13 cellular contexts compared by ENCODE assay signal in genomic region chr6:32983493-32983848, GRCh38. TPM values are rescaled to one million over a fixed set of nuclear protein-coding genes. Genes with fewer than 3 reads are reported as not detected.
DNase-seq lines count a peak whose midpoint lies in the region; ATAC-seq and TF ChIP-seq lines count a peak whose summit lies in the region.
"Had no signal": no experiment of that assay in that cellular context is flagged by ENCODE, and none has a peak within 500 bp of the region (broad histone marks: within the 10 kb centered on the region; RNA-seq: fewer than 3 reads in every experiment).

No MANE protein-coding gene starts in this region.

- H3K9me3 Mint-ChIP-seq in activated T-cell treated with anti-CD3 and anti-CD28 coated beads, Interleukin-2, amount 50 U/mL, for 72 hours: no peaks in the 10 kb centered on the region
- H3K9me3 Mint-ChIP-seq in effector memory CD8-positive, alpha-beta T cell: no peaks in the 10 kb centered on the region

- DNase-seq in activated T-cell treated with anti-CD3 and anti-CD28 coated beads, Interleukin-2, amount 50 U/mL, for 72 hours: no peak
- no peak for DNase-seq in activated T-cell treated with anti-CD3 and anti-CD28 coated beads, Interleukin-2, amount 50 U/mL, for 1 hour
- DNase-seq in PC-3: no peak
- DNase-seq in effector memory CD8-positive, alpha-beta T cell: no peak
- no peak for DNase-seq in psoas muscle
- DNase-seq in NCI-H446 treated with DMSO at 0.1 percent for 48 hours (lab: John Stamatoyannopoulos, UW): no peak
- DNase-seq: activated T-cell treated with anti-CD3 and anti-CD28 coated beads, Interleukin-2, amount 50 U/mL, for 48 hours; kidney glomerular epithelial cell; NCI-H446; Peyer's patch had no signal

- H4K20me1 ChIP-seq in PC-3 (ENCODE audit: low read length): peaks cover 56% of the 10 kb centered on the region

- no peaks in the 10 kb centered on the region for H3K9me2 ChIP-seq in PC-3 (replicated peaks; ENCODE audit: low read length)

- POLR2A ChIA-PET in PC-3 (lab: Charles Lee; ENCODE audit: unreplicated experiment): interaction anchor here (2.0 kb wide), 1 partner anchor 12 kb away, joined by 59 read pairs; no protein-coding TSS in a partner anchor

- no peak overlapping the region for H3K9ac ChIP-seq in PC-3 (ENCODE audit: low read length)

- H3K36me3 ChIP-seq in PC-3 (ENCODE audit: low read depth, low read length) (peaks cover 30% of the 10 kb centered on the region), psoas muscle (ENCODE audit: insufficient read depth in 1 of 2, low read depth in 1 of 2) (peaks cover 13 to 51% of the 10 kb centered on the region in 2 donors)

- H3K79me2 ChIP-seq in PC-3 (ENCODE audit: low read length): peaks cover 20% of the 10 kb centered on the region

- H3K4me3 ChIP-seq in PC-3 (ENCODE audit: low read length) (no peak overlapping the region), psoas muscle (no peak overlapping the region)
- H3K4me3 ChIP-seq: Peyer's patch had no signal

- peaks cover 41% of the 10 kb centered on the region for H3K4me1 Mint-ChIP-seq in activated T-cell treated with anti-CD3 and anti-CD28 coated beads, Interleukin-2, amount 50 U/mL, for 72 hours (ENCODE audit: low read depth)
- peaks cover 24 to 25% of the 10 kb centered on the region in 2 donors for H3K4me1 Mint-ChIP-seq in effector memory CD8-positive, alpha-beta T cell (ENCODE audit: low read depth in 2 of 2)

- H3K27ac Mint-ChIP-seq in activated T-cell treated with anti-CD3 and anti-CD28 coated beads, Interleukin-2, amount 50 U/mL, for 72 hours: peak overlapping the region; percentile 8
- H3K27ac Mint-ChIP-seq in effector memory CD8-positive, alpha-beta T cell: peak overlapping the region; percentile 53 to 90

- H3K36me3 Mint-ChIP-seq in activated T-cell treated with anti-CD3 and anti-CD28 coated beads, Interleukin-2, amount 50 U/mL, for 72 hours (ENCODE audit: insufficient read depth in 2 of 2): peaks cover 8 to 28% of the 10 kb centered on the region in 2 donors
- peaks cover 45% of the 10 kb centered on the region for H3K36me3 Mint-ChIP-seq in effector memory CD8-positive, alpha-beta T cell (ENCODE audit: insufficient read depth)

- intact Hi-C loops in PC-3 (cut with micrococcal nuclease) (loop anchor here (5.0 kb wide), 1 partner anchor 146 kb away; the partner anchor contains the start of gene TAP2), psoas muscle (cut with DNase I) (no loop called here)

- H3K27me3 ChIP-seq in PC-3 (ENCODE audit: low read length): no peaks in the 10 kb centered on the region
- no peaks in the 10 kb centered on the region for H3K27me3 ChIP-seq in psoas muscle (ENCODE audit: insufficient read depth in 3 of 3, low read length in 2 of 3)
- H3K27me3 ChIP-seq: neutrophil, Peyer's patch had no signal

- TF ChIP-seq CTCF in PC-3 (conservative IDR thresholded peaks at IDR 0.05; ENCODE audit: low read depth, low read length) (no peak), psoas muscle (IDR thresholded peaks at IDR 0.05) (no peak)

- CTCF ChIA-PET in PC-3 (lab: Charles Lee): interaction anchor here (1.8 to 3.3 kb wide), 2 partner anchors 12 to 49 kb away, joined by 40 to 74 read pairs; no protein-coding TSS in a partner anchor

- peak in 1 of 2 donors; percentile 4 for ATAC-seq in activated T-cell treated with anti-CD3 and anti-CD28 coated beads, Interleukin-2, amount 50 U/mL, for 72 hours (replicated peaks in 1 of 2)
- ATAC-seq in PC-3 (0 out of 2 replicates have a peak, but pooled peaks have one; percentile 2), psoas muscle (peak; percentile 14 to 35 (median 20)), GM18517 (IDR thresholded peaks at IDR 0.05; ENCODE audit: unreplicated experiment) (no peak), HG03469 (IDR thresholded peaks at IDR 0.05; ENCODE audit: unreplicated experiment) (no peak)
- ATAC-seq in effector memory CD8-positive, alpha-beta T cell (replicated peaks): no peak

- H3K27me3 Mint-ChIP-seq in activated T-cell treated with anti-CD3 and anti-CD28 coated beads, Interleukin-2, amount 50 U/mL, for 72 hours (ENCODE audit: low read depth): no peaks in the 10 kb centered on the region
- H3K27me3 Mint-ChIP-seq in effector memory CD8-positive, alpha-beta T cell: no peaks in the 10 kb centered on the region

- peaks cover 40% of the 10 kb centered on the region for H3F3A ChIP-seq in PC-3 (ENCODE audit: low read length, unreplicated experiment)

- peak overlapping the region in 1 of 2 donors; percentile 10 for H3K4me3 Mint-ChIP-seq in activated T-cell treated with anti-CD3 and anti-CD28 coated beads, Interleukin-2, amount 50 U/mL, for 72 hours
- H3K4me3 Mint-ChIP-seq in effector memory CD8-positive, alpha-beta T cell: no peak overlapping the region

- H3K9me3 ChIP-seq in PC-3 (ENCODE audit: low read length) (no peaks in the 10 kb centered on the region), psoas muscle (no peaks in the 10 kb centered on the region)
- H3K9me3 ChIP-seq: neutrophil, Peyer's patch had no signal

- TSS peak; percentile 1 for BruUV-seq in PC-3 (replicated peaks; lab: Mats Ljungman, UMichigan)

- 50 to 83% (median 55%) methylated on average over 1 of the region's 1 CpG for WGBS in psoas muscle, 3 donors

- H3K4me1 ChIP-seq in PC-3 (ENCODE audit: insufficient read depth, low read length) (peaks cover 8% of the 10 kb centered on the region; the same call in 1 of the 2 replicates), psoas muscle (peaks cover 19% of the 10 kb centered on the region)

- no peak overlapping the region for H3K27ac ChIP-seq in PC-3 (ENCODE audit: low read length)
- H3K27ac ChIP-seq in psoas muscle: peak overlapping the region; percentile 39
- H3K27ac ChIP-seq: neutrophil had no signal

- no peak overlapping the region for H2AFZ ChIP-seq in PC-3 (ENCODE audit: low read length)

- H3K4me2 ChIP-seq in PC-3 (ENCODE audit: low read length): no peak overlapping the region

RNA-seq across cellular contexts. Expression of gene BRD2, which starts 15.1 kb away (rescaled TPM):
- total RNA-seq in activated T-cell treated with anti-CD3 and anti-CD28 coated beads, Interleukin-2, amount 50 U/mL, for 72 hours: 100 to 1,000 TPM; 238 to 291 TPM
- total RNA-seq in PC-3 (2014; rRNA removed) (171 and 192 TPM in 2 replicates), psoas muscle (100 to 1,000 TPM in 3 of 4 donors, 10 to 100 TPM in 1; 70.0 to 135 (median 115) TPM)
- 10 to 100 TPM; 62.2 to 93.0 (median 64.4) TPM for polyA plus RNA-seq in psoas muscle

RNA-seq across cellular contexts. Expression of gene HLA-DOA, which starts 25.9 kb away (rescaled TPM):
- total RNA-seq in activated T-cell treated with anti-CD3 and anti-CD28 coated beads, Interleukin-2, amount 50 U/mL, for 72 hours: 1 to 10 TPM; 3.1 to 3.9 TPM
- not detected in 2 replicates for total RNA-seq in PC-3 (2014; rRNA removed)
- 1 to 10 TPM in 2 of 4 donors, under 1 TPM in 2; 0.48 to 1.5 (median 0.85) TPM for total RNA-seq in psoas muscle
- polyA plus RNA-seq in psoas muscle: under 1 TPM; 0.36 to 0.77 (median 0.58) TPM

RNA-seq across cellular contexts. Expression of gene HLA-DMA, which starts 30.6 kb away (rescaled TPM):
- 10 to 100 TPM; 19.4 to 20.2 TPM for total RNA-seq in activated T-cell treated with anti-CD3 and anti-CD28 coated beads, Interleukin-2, amount 50 U/mL, for 72 hours
- total RNA-seq in PC-3 (2014; rRNA removed): 1.7 and 3.0 TPM in 2 replicates
- 10 to 100 TPM in 2 of 4 donors, 1 to 10 TPM in 2; 3.2 to 12.0 (median 9.4) TPM for total RNA-seq in psoas muscle
- polyA plus RNA-seq in psoas muscle: 1 to 10 TPM; 6.3 to 7.4 (median 7.1) TPM

RNA-seq across cellular contexts. Expression of gene HLA-DMB, which starts 42.6 kb away (rescaled TPM):
- total RNA-seq in activated T-cell treated with anti-CD3 and anti-CD28 coated beads, Interleukin-2, amount 50 U/mL, for 72 hours: 1 to 10 TPM; 3.4 to 3.6 TPM
- total RNA-seq in PC-3 (2014; rRNA removed): not detected in 2 replicates
- total RNA-seq in psoas muscle: 1 to 10 TPM; 1.4 to 7.6 (median 3.6) TPM
- polyA plus RNA-seq in psoas muscle: 1 to 10 TPM; 2.8 to 3.1 (median 2.9) TPM

Comparison
In these comparisons a context has a peak if more than half of its experiments do, and no peak if none do; other contexts are left out.
1. ATAC-seq: peak in PC-3 (single experiment) and psoas muscle (4 of 4); none in effector memory CD8-positive, alpha-beta T cell (single experiment), GM18517 (single experiment) and HG03469 (single experiment).